8 cellular contexts compared by ENCODE assay signal in genomic region chr19:7242601-7243258, GRCh38. TPM values are rescaled to one million over a fixed set of nuclear protein-coding genes. Genes with fewer than 3 reads are reported as not detected.
DNase-seq lines count a peak whose midpoint lies in the region; ATAC-seq and TF ChIP-seq lines count a peak whose summit lies in the region.

No MANE protein-coding gene starts in this region.

- H3K4me3 Mint-ChIP-seq in brain (peak overlapping the region in 1 of 5 experiments; percentile 40), mesothelial cell of epicardium (no peak overlapping the region)
- no peak overlapping the region for H3K4me3 Mint-ChIP-seq in activated CD8-positive, alpha-beta memory T cell treated with anti-CD3 and anti-CD28 coated beads, Interleukin-2, amount 10 ng/mL, durations not matched to agents 7 days and 5 days
- H3K4me3 Mint-ChIP-seq in activated CD4-positive, alpha-beta memory T cell treated with anti-CD3 and anti-CD28 coated beads for 36 hours = no peak overlapping the region

- intact Hi-C loops in activated CD4-positive, alpha-beta memory T cell treated with anti-CD3 and anti-CD28 coated beads for 36 hours (cut with micrococcal nuclease) = no loop called here

- CTCF ChIA-PET in BJ (lab: Yijun Ruan, JAX) = interaction anchor here (1.2 kb wide), 1 partner anchor 98 kb away, joined by 3 read pairs; no protein-coding TSS in a partner anchor
- CTCF ChIA-PET in activated CD8-positive, alpha-beta memory T cell treated with anti-CD3 and anti-CD28 coated beads, Interleukin-2, amount 10 ng/mL, durations not matched to agents 7 days and 5 days (lab: Charles Lee) = no interaction called here
- CTCF ChIA-PET in activated CD4-positive, alpha-beta memory T cell treated with anti-CD3 and anti-CD28 coated beads for 36 hours (lab: Charles Lee) = interaction anchor here (0.7 kb wide), 1 partner anchor 24 kb away, joined by 3 read pairs; no protein-coding TSS in a partner anchor

- H3K27ac Mint-ChIP-seq in brain (peak overlapping the region in 4 of 5 experiments; percentile 12 to 72 (median 43)), mesothelial cell of epicardium (peak overlapping the region; percentile 8)
- no peak overlapping the region for H3K27ac Mint-ChIP-seq in activated CD8-positive, alpha-beta memory T cell treated with anti-CD3 and anti-CD28 coated beads, Interleukin-2, amount 10 ng/mL, durations not matched to agents 7 days and 5 days
- H3K27ac Mint-ChIP-seq in activated CD4-positive, alpha-beta memory T cell treated with anti-CD3 and anti-CD28 coated beads for 36 hours = no peak overlapping the region

- TF ChIP-seq CTCF in BJ (IDR thresholded peaks at IDR 0.05; ENCODE audit: insufficient read depth, low read depth, low read length) (no peak), brain (conservative IDR thresholded peaks at IDR 0.05) (no peak), mesothelial cell of epicardium (IDR thresholded peaks at IDR 0.05; ENCODE audit: unreplicated experiment) (no peak)

- H3K36me3 Mint-ChIP-seq in brain (peaks cover 50% of the 10 kb centered on the region), mesothelial cell of epicardium (peaks cover 16% of the 10 kb centered on the region)
- no peaks in the 10 kb centered on the region for H3K36me3 Mint-ChIP-seq in activated CD8-positive, alpha-beta memory T cell treated with anti-CD3 and anti-CD28 coated beads, Interleukin-2, amount 10 ng/mL, durations not matched to agents 7 days and 5 days
- H3K36me3 Mint-ChIP-seq in activated CD4-positive, alpha-beta memory T cell treated with anti-CD3 and anti-CD28 coated beads for 36 hours = peaks cover 3% of the 10 kb centered on the region

- no peak overlapping the region for H3K4me3 ChIP-seq in BJ (ENCODE audit: low read depth, low read length)

- H3K27me3 ChIP-seq in BJ (ENCODE audit: control insufficient read depth, insufficient read depth, low read length) = no peaks in the 10 kb centered on the region

- H3K36me3 ChIP-seq in BJ (ENCODE audit: control insufficient read depth, insufficient read depth, low read length) = no peaks in the 10 kb centered on the region

- H3K27me3 Mint-ChIP-seq in brain (no peaks in the 10 kb centered on the region), mesothelial cell of epicardium (ENCODE audit: low read depth) (no peaks in the 10 kb centered on the region)
- no peaks in the 10 kb centered on the region for H3K27me3 Mint-ChIP-seq in activated CD8-positive, alpha-beta memory T cell treated with anti-CD3 and anti-CD28 coated beads, Interleukin-2, amount 10 ng/mL, durations not matched to agents 7 days and 5 days
- no peaks in the 10 kb centered on the region for H3K27me3 Mint-ChIP-seq in activated CD4-positive, alpha-beta memory T cell treated with anti-CD3 and anti-CD28 coated beads for 36 hours

- H3K9me3 Mint-ChIP-seq in brain (peaks cover 23 to 41% (median 24%) of the 10 kb centered on the region in 5 experiments), mesothelial cell of epicardium (peaks cover 19% of the 10 kb centered on the region)
- H3K9me3 Mint-ChIP-seq in activated CD8-positive, alpha-beta memory T cell treated with anti-CD3 and anti-CD28 coated beads, Interleukin-2, amount 10 ng/mL, durations not matched to agents 7 days and 5 days (ENCODE audit: low read depth) = peaks cover 5% of the 10 kb centered on the region
- peaks cover 15% of the 10 kb centered on the region for H3K9me3 Mint-ChIP-seq in activated CD4-positive, alpha-beta memory T cell treated with anti-CD3 and anti-CD28 coated beads for 36 hours

- DNase-seq in BJ (ENCODE audit: low read depth) (peak; percentile 79), mesothelial cell of epicardium (ENCODE audit: low spot score in 2 of 2, unreplicated experiment in 2 of 2) (no peak)
- no peak for DNase-seq in activated CD8-positive, alpha-beta memory T cell treated with anti-CD3 and anti-CD28 coated beads, Interleukin-2, amount 10 ng/mL, durations not matched to agents 7 days and 5 days
- no peak for DNase-seq in activated CD4-positive, alpha-beta memory T cell treated with anti-CD3 and anti-CD28 coated beads for 36 hours

- H3K4me1 Mint-ChIP-seq in brain (peaks cover 16% of the 10 kb centered on the region), mesothelial cell of epicardium (peaks cover 4% of the 10 kb centered on the region)
- no peaks in the 10 kb centered on the region for H3K4me1 Mint-ChIP-seq in activated CD8-positive, alpha-beta memory T cell treated with anti-CD3 and anti-CD28 coated beads, Interleukin-2, amount 10 ng/mL, durations not matched to agents 7 days and 5 days
- no peaks in the 10 kb centered on the region for H3K4me1 Mint-ChIP-seq in activated CD4-positive, alpha-beta memory T cell treated with anti-CD3 and anti-CD28 coated beads for 36 hours (ENCODE audit: low read depth)

- ATAC-seq in HG03439 (IDR thresholded peaks at IDR 0.05; ENCODE audit: unreplicated experiment) = peak; percentile 61
- no peak for ATAC-seq in activated CD8-positive, alpha-beta memory T cell treated with anti-CD3 and anti-CD28 coated beads, Interleukin-2, amount 10 ng/mL, durations not matched to agents 7 days and 5 days
- ATAC-seq in GM21390 (IDR thresholded peaks at IDR 0.05; ENCODE audit: unreplicated experiment) = no peak
- ATAC-seq in HG02678 (IDR thresholded peaks at IDR 0.05; ENCODE audit: unreplicated experiment) = no peak

- POLR2A ChIA-PET in BJ (lab: Charles Lee) = no interaction called here
- POLR2A ChIA-PET in activated CD4-positive, alpha-beta memory T cell treated with anti-CD3 and anti-CD28 coated beads for 36 hours (lab: Charles Lee) = no interaction called here

RNA-seq across cellular contexts. Expression of gene INSR, which starts 51.5 kb away (rescaled TPM):
- polyA plus RNA-seq in BJ (2011; rRNA removed) = 4.1 and 5.7 TPM in 2 replicates
- 46.5 and 56.3 TPM in 2 replicates for polyA minus RNA-seq in BJ (2011; rRNA and poly(A)+ RNA removed)
- polyA plus RNA-seq in brain (ENCODE audit: insufficient read depth, low read depth, low replicate concordance) = 28.1 TPM
- total RNA-seq in mesothelial cell of epicardium = 42.3 to 46.5 TPM (median 44.7 TPM) in 3 replicates
- under 1 TPM; 0.20 to 0.63 TPM for total RNA-seq in activated CD8-positive, alpha-beta memory T cell treated with anti-CD3 and anti-CD28 coated beads, Interleukin-2, amount 10 ng/mL, durations not matched to agents 7 days and 5 days
- 1 to 10 TPM; 2.9 to 3.3 TPM for total RNA-seq in activated CD4-positive, alpha-beta memory T cell treated with anti-CD3 and anti-CD28 coated beads for 36 hours

Comparison
In these comparisons a context has a peak if more than half of its experiments do, and no peak if none do; other contexts are left out.
1. H3K27ac Mint-ChIP-seq: peak in brain (4 of 5) and mesothelial cell of epicardium (single experiment); none in activated CD8-positive, alpha-beta memory T cell treated with anti-CD3 and anti-CD28 coated beads, Interleukin-2, amount 10 ng/mL, durations not matched to agents 7 days and 5 days (single experiment) and activated CD4-positive, alpha-beta memory T cell treated with anti-CD3 and anti-CD28 coated beads for 36 hours (single experiment).
2. RNA of gene INSR, which starts 51.5 kb away (total RNA-seq): 42.3 to 46.5 TPM in mesothelial cell of epicardium; 2.9 to 3.3 TPM in activated CD4-positive, alpha-beta memory T cell treated with anti-CD3 and anti-CD28 coated beads for 36 hours and 0.20 to 0.63 TPM in activated CD8-positive, alpha-beta memory T cell treated with anti-CD3 and anti-CD28 coated beads, Interleukin-2, amount 10 ng/mL, durations not matched to agents 7 days and 5 days; every median in the first group is over 10 times any median in the second.